ENCODE assay signal across 1 cellular context in genomic region chr16:64092284-64092683, GRCh38.
TF ChIP-seq lines count a peak whose summit lies in the region.

No MANE protein-coding gene starts in this region.

TF ChIP-seq in H1, 55 proteins besides CTCF, POLR2A, EP300 and RAD21:
- TF ChIP-seq TCF12 (IDR thresholded peaks at IDR 0.05; ENCODE audit: low read depth, low read length) (no peak), SAP30 (IDR thresholded peaks at IDR 0.05; ENCODE audit: insufficient read depth, insufficient replicate concordance, low read length) (no peak), CEBPB (IDR thresholded peaks at IDR 0.05; ENCODE audit: low read depth, low read length) (no peak), KDM5A (IDR thresholded peaks at IDR 0.05; ENCODE audit: low read length) (no peak), CTBP2 (IDR thresholded peaks at IDR 0.05; ENCODE audit: borderline replicate concordance, insufficient read depth, insufficient read length, low read length) (no peak), MAX (IDR thresholded peaks at IDR 0.05) (no peak), TAF1 (IDR thresholded peaks at IDR 0.05; ENCODE audit: low read depth, low read length) (no peak), SIX5 (IDR thresholded peaks at IDR 0.05; ENCODE audit: low read depth, low read length) (no peak), JUN (IDR thresholded peaks at IDR 0.05; ENCODE audit: low read depth, low read length) (no peak), YY1 (IDR thresholded peaks at IDR 0.05; ENCODE audit: low read depth, low read length) (no peak)
